In the genomic region with DNA sequence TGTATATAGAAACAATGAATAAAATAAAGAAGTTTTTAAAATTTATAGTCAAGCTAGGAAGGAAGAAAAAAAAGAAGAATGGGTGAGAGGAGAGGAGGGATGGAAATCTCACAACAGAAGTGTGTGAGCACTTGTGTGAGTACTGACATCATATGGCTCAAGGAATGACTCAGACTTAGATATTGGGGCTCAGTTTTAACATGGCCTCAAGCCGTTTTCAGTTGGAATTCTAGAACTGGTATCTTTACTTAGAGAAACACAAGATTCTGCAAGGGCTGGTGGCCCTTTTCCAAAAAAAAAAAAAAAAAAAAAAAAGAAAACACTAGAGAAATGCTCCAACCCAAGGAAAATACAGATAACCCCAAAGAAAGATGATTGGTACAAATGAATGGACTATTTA, we compare ENCODE assay signal across 18 cellular contexts. TPM values are rescaled to one million over a fixed set of nuclear protein-coding genes. Genes with fewer than 3 reads are reported as not detected.
DNase-seq lines count a peak whose midpoint lies in the region; ATAC-seq, FAIRE-seq and TF ChIP-seq lines count a peak whose summit lies in the region.
"Had no signal": no experiment of that assay in that cellular context is flagged by ENCODE, and none has a peak within 500 bp of the region (broad histone marks: within the 10 kb centered on the region; RNA-seq: fewer than 3 reads in every experiment).

No MANE protein-coding gene starts in this region.

- H3K4me3 ChIP-seq in A549 = no peak overlapping the region
- no peak overlapping the region for H3K4me3 ChIP-seq in choroid plexus epithelial cell (ENCODE audit: low read depth, low read length)
- no peak overlapping the region for H3K4me3 ChIP-seq in fibroblast of the aortic adventitia (ENCODE audit: low read depth, low read length)
- H3K4me3 ChIP-seq: BLaER1 treated with 17β-estradiol and CSF1 and Interleukin-3, amounts not matched to agents 10 nM and 100 nM; HAP-1 had no signal

- TF ChIP-seq CTCF in A549 (IDR thresholded peaks at IDR 0.05) (no peak), HFFc6 (IDR thresholded peaks at IDR 0.05) (no peak), choroid plexus epithelial cell (conservative IDR thresholded peaks at IDR 0.05; ENCODE audit: low read depth, low read length) (no peak), fibroblast of the aortic adventitia (IDR thresholded peaks at IDR 0.05; ENCODE audit: insufficient read depth, low read length) (no peak), WTC11 (IDR thresholded peaks at IDR 0.05) (no peak)

- H3K27me3 Mint-ChIP-seq in HFFc6 (ENCODE audit: insufficient read depth) = no peaks in the 10 kb centered on the region
- no peaks in the 10 kb centered on the region for H3K27me3 Mint-ChIP-seq in WTC11 (ENCODE audit: low read depth)
- H3K27me3 Mint-ChIP-seq: CD4-positive, CD25-positive, alpha-beta regulatory T cell; IgD-negative memory B cell had no signal

- peak; percentile 56 for FAIRE-seq in A549 (lab: Jason Lieb, UNC)
- FAIRE-seq: G401.6, GM12891 had no signal

- H3K36me3 Mint-ChIP-seq in HFFc6 (ENCODE audit: low read depth) (no peaks in the 10 kb centered on the region), WTC11 (no peaks in the 10 kb centered on the region)

- no peak overlapping the region for H3K27ac ChIP-seq in A549
- H3K27ac ChIP-seq: BLaER1 treated with 17β-estradiol and CSF1 and Interleukin-3, amounts not matched to agents 10 nM and 100 nM had no signal

- no peak for ATAC-seq in A549
- ATAC-seq in WTC11 = no peak

- POLR2A ChIA-PET in A549 (lab: Yijun Ruan, JAX) (no interaction called here), WTC11 (lab: Charles Lee) (no interaction called here)

- no peak overlapping the region for H3K4me2 ChIP-seq in A549
- H3K4me2 ChIP-seq: BLaER1 treated with 17β-estradiol and CSF1 and Interleukin-3, amounts not matched to agents 10 nM and 100 nM had no signal

- H3K9me3 Mint-ChIP-seq in HFFc6 (no peaks in the 10 kb centered on the region), WTC11 (0 out of 2 replicates have a peak, but pooled peaks cover 3% of the 10 kb centered on the region)
- H3K9me3 Mint-ChIP-seq: IgD-negative memory B cell had no signal

- no peak overlapping the region for H3K4me3 Mint-ChIP-seq in HFFc6
- no peak overlapping the region for H3K4me3 Mint-ChIP-seq in WTC11
- H3K4me3 Mint-ChIP-seq: IgD-negative memory B cell had no signal

- TF ChIP-seq RAD21 in A549 (conservative IDR thresholded peaks at IDR 0.05 in 1 of 2, IDR thresholded peaks at IDR 0.05 in 1 of 2) = no peak

- CTCF ChIA-PET in A549 (lab: Yijun Ruan, JAX) (no interaction called here), WTC11 (lab: Charles Lee) (no interaction called here)

- 0% methylated on average over 1 of the region's 1 CpG for WGBS in A549 (ENCODE audit: missing lambda C conversion rate)

- DNase-seq in A549 (ENCODE audit: low read depth in 1 of 2, low spot score in 1 of 2) (no peak), HFFc6 (peak; percentile 45), choroid plexus epithelial cell (ENCODE audit: low read depth) (peak; percentile 30), fibroblast of the aortic adventitia (ENCODE audit: low read depth) (peak; percentile 59), mucosa of gallbladder (ENCODE audit: low spot score) (no peak), NCI-H524 treated with DMSO at 0.1 percent for 48 hours (lab: John Stamatoyannopoulos, UW) (no peak), WTC11 (ENCODE audit: low spot score) (no peak), NCI-H82 (lab: John Stamatoyannopoulos, UW) (no peak)
- DNase-seq: 8988T; ACHN; CD4-positive, CD25-positive, alpha-beta regulatory T cell; DMS53; GOT3 had no signal

- H3K9me3 ChIP-seq in A549 = no peaks in the 10 kb centered on the region
- H3K9me3 ChIP-seq: BLaER1 treated with 17β-estradiol and CSF1 and Interleukin-3, amounts not matched to agents 10 nM and 100 nM; HAP-1 had no signal

- no peak for TF ChIP-seq EP300 in A549 (IDR thresholded peaks at IDR 0.05)

- H3K27ac Mint-ChIP-seq in HFFc6 (no peak overlapping the region), WTC11 (no peak overlapping the region)
- H3K27ac Mint-ChIP-seq: CD4-positive, CD25-positive, alpha-beta regulatory T cell; IgD-negative memory B cell had no signal

- TF ChIP-seq POLR2A in A549 (IDR thresholded peaks at IDR 0.05; ENCODE audit: low read length) = no peak

- no peaks in the 10 kb centered on the region for H3K4me1 ChIP-seq in A549
- H3K4me1 ChIP-seq: BLaER1 treated with 17β-estradiol and CSF1 and Interleukin-3, amounts not matched to agents 10 nM and 100 nM; HAP-1 had no signal

- H3K4me1 Mint-ChIP-seq in HFFc6 (ENCODE audit: low read depth) = peaks cover 6% of the 10 kb centered on the region; the same call in 1 of the 2 replicates
- peaks cover under 1% of the 10 kb centered on the region; the same call in 1 of the 2 replicates for H3K4me1 Mint-ChIP-seq in WTC11
- H3K4me1 Mint-ChIP-seq: IgD-negative memory B cell had no signal

TF ChIP-seq in A549, 52 proteins besides CTCF, POLR2A, EP300 and RAD21 (continues in another document):
- TF ChIP-seq EHMT2 (IDR thresholded peaks at IDR 0.05; ENCODE audit: low read depth) = no peak
- no peak for TF ChIP-seq CHD4 (IDR thresholded peaks at IDR 0.05; ENCODE audit: borderline replicate concordance)
- TF ChIP-seq HOXB5 (CRISPR knock-in tag; IDR thresholded peaks at IDR 0.05) = no peak
- no peak for TF ChIP-seq EHF (CRISPR knock-in tag; IDR thresholded peaks at IDR 0.05)
- no peak for TF ChIP-seq MAZ (IDR thresholded peaks at IDR 0.05; ENCODE audit: borderline replicate concordance, low read depth, low read length)
- no peak for TF ChIP-seq CBX2 (IDR thresholded peaks at IDR 0.05; ENCODE audit: borderline replicate concordance, low read depth)
- TF ChIP-seq FOSL2 (IDR thresholded peaks at IDR 0.05) = no peak
- no peak for TF ChIP-seq FOSL2 (CRISPR knock-in tag; IDR thresholded peaks at IDR 0.05)
- TF ChIP-seq ATOH8 (CRISPR knock-in tag; IDR thresholded peaks at IDR 0.05; ENCODE audit: low read depth) = no peak
- TF ChIP-seq JUNB (IDR thresholded peaks at IDR 0.05) = no peak
- TF ChIP-seq RFX5 (IDR thresholded peaks at IDR 0.05) = no peak
- TF ChIP-seq NR3C1 (IDR thresholded peaks at IDR 0.05) = no peak
- no peak for TF ChIP-seq FOXS1 (CRISPR knock-in tag; IDR thresholded peaks at IDR 0.05)

TF ChIP-seq in WTC11, 78 proteins besides CTCF, POLR2A, EP300 and RAD21 (continues in another document):
- TF ChIP-seq SMAD3 (CRISPR knock-in tag; IDR thresholded peaks at IDR 0.05; ENCODE audit: borderline replicate concordance) (no peak), ZNF281 (CRISPR knock-in tag; IDR thresholded peaks at IDR 0.05) (no peak), ZNF138 (CRISPR knock-in tag; conservative IDR thresholded peaks at IDR 0.05) (no peak), ZNF263 (CRISPR knock-in tag; IDR thresholded peaks at IDR 0.05; ENCODE audit: low read depth) (no peak), CREB1 (CRISPR knock-in tag; IDR thresholded peaks at IDR 0.05) (no peak), E2F5 (CRISPR knock-in tag; IDR thresholded peaks at IDR 0.05) (no peak), CREM (CRISPR knock-in tag; IDR thresholded peaks at IDR 0.05) (no peak), GABPB1 (CRISPR knock-in tag; IDR thresholded peaks at IDR 0.05) (no peak), SMAD4 (CRISPR knock-in tag; IDR thresholded peaks at IDR 0.05) (no peak)

RNA-seq across cellular contexts. Expression of gene STXBP4, which starts 55.1 kb away (rescaled TPM):
- polyA plus RNA-seq in A549 (2011; rRNA removed) = 13.1 and 16.0 TPM in 2 replicates
- 2.0 and 2.3 TPM in 2 replicates for polyA plus RNA-seq in A549 (2012; cell fraction: cytosol; rRNA removed)
- 1.9 and 2.3 TPM in 2 replicates for polyA plus RNA-seq in A549 (2012; cell fraction: nucleus; rRNA removed)
- polyA plus RNA-seq in A549 (2017; fragmentation: RNase III; extraction: RNeasy Plus Mini Kit Qiagen cat#74134 plus additional on column Dnase treatment) = 8.1 to 9.0 TPM (median 8.7 TPM) in 3 replicates
- 14.3 and 19.6 TPM in 2 replicates for polyA minus RNA-seq in A549 (2011; rRNA and poly(A)+ RNA removed)
- total RNA-seq in HFFc6 (2021; fragmentation: NEBNext Ultra II Directional; extraction: Animal tissue kit (Norgen Biotek cat#: 25700)) = 10 to 100 TPM in 5 of 6 experiments, 1 to 10 TPM in 1; 9.4 to 12.9 (median 11.4) TPM
- total RNA-seq in fibroblast of the aortic adventitia (ENCODE audit: low replicate concordance) = 22.7 and 32.0 TPM in 2 replicates
- total RNA-seq in mucosa of gallbladder = 25.9 TPM
- 9.4 to 12.0 TPM (median 9.8 TPM) in 3 replicates for total RNA-seq in WTC11 (2021)

RNA-seq across cellular contexts. Expression of gene COX11, which starts 55.2 kb away (rescaled TPM):
- polyA plus RNA-seq in A549 (2011; rRNA removed) (77.4 and 95.4 TPM in 2 replicates), A549 (2017; fragmentation: RNase III; extraction: RNeasy Plus Mini Kit Qiagen cat#74134 plus additional on column Dnase treatment) (112 to 121 TPM (median 114 TPM) in 3 replicates)
- 128 and 135 TPM in 2 replicates for polyA plus RNA-seq in A549 (2012; cell fraction: cytosol; rRNA removed)
- polyA plus RNA-seq in A549 (2012; cell fraction: nucleus; rRNA removed) = 61.3 and 75.9 TPM in 2 replicates
- 64.5 and 70.8 TPM in 2 replicates for polyA minus RNA-seq in A549 (2011; rRNA and poly(A)+ RNA removed)
- total RNA-seq in HFFc6 (2021; fragmentation: NEBNext Ultra II Directional; extraction: Animal tissue kit (Norgen Biotek cat#: 25700)) = 10 to 100 TPM; 34.1 to 45.9 (median 43.2) TPM
- total RNA-seq in fibroblast of the aortic adventitia (ENCODE audit: low replicate concordance) (14.2 and 37.8 TPM in 2 replicates), mucosa of gallbladder (60.8 TPM), WTC11 (2021) (58.1 to 65.0 TPM (median 59.9 TPM) in 3 replicates)

Comparison
In these comparisons a context has a peak if more than half of its experiments do, and no peak if none do; other contexts are left out.
1. DNase-seq: peak in HFFc6 (single experiment), choroid plexus epithelial cell (single experiment) and fibroblast of the aortic adventitia (single experiment); none in A549 (0 of 2), mucosa of gallbladder (single experiment), NCI-H524 treated with DMSO at 0.1 percent for 48 hours (single experiment), WTC11 (single experiment) and NCI-H82 (single experiment).